ENCODE assay signal across 9 cellular contexts in the genomic region with DNA sequence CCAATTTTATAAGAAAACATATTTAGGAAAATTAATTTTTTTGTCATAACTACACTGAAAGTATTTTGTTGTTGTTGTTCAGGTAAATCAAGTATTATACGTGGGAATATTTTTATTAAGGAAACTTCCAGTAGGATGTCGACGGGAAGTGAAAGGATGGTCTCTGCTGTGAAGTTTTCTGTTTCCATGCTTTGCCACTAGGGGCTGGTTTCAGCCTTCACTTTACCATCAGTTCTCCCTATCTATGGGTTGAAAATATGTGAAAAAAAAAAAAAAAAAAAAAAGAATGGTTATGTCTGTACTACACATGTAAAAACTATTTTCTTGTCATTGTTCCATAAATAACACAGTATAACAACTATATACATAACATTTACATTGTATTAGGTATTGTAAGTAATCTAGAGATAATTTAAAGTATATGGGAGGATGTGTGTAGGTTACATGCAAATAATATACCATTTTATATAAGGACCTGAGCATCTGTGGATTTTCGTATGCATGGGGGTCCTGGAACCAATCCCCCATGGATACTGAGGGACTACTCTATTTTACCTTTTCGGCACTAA.
DNase-seq lines count a peak whose midpoint lies in the region; ATAC-seq and TF ChIP-seq lines count a peak whose summit lies in the region.
"Had no signal": no experiment of that assay in that cellular context is flagged by ENCODE, and none has a peak within 500 bp of the region (broad histone marks: within the 10 kb centered on the region; RNA-seq: fewer than 3 reads in every experiment).

No MANE protein-coding gene starts in this region.

- H3K4me1 Mint-ChIP-seq in progenitor cell of endocrine pancreas (ENCODE audit: low read depth) = peaks cover 17% of the 10 kb centered on the region

- H3K27ac Mint-ChIP-seq in progenitor cell of endocrine pancreas = no peak overlapping the region

- TF ChIP-seq CTCF in GM06990 (IDR thresholded peaks at IDR 0.05; ENCODE audit: insufficient read depth, low read length, poor library complexity, severe bottlenecking) (peak; percentile 67), progenitor cell of endocrine pancreas (IDR thresholded peaks at IDR 0.05; ENCODE audit: unreplicated experiment) (peak; percentile 71)

- no peak overlapping the region for H3K4me3 ChIP-seq in GM06990 (replicated peaks; ENCODE audit: low read depth, low read length)

- H3K27me3 Mint-ChIP-seq in progenitor cell of endocrine pancreas = peaks cover 17% of the 10 kb centered on the region

- no peaks in the 10 kb centered on the region for H3K9me3 Mint-ChIP-seq in progenitor cell of endocrine pancreas (ENCODE audit: low read depth)

- H3K36me3 ChIP-seq in GM06990 (ENCODE audit: control insufficient read depth, insufficient read depth, low read length) = no peaks in the 10 kb centered on the region

- DNase-seq in GM06990 (ENCODE audit: extremely low read depth, insufficient read length) (no peak), NCI-H526 treated with DMSO at 0.1 percent for 48 hours (lab: John Stamatoyannopoulos, UW) (peak; percentile 20), dermis blood vessel endothelial cell (peak; percentile 77), progenitor cell of endocrine pancreas (ENCODE audit: low spot score, unreplicated experiment) (no peak), activated gamma-delta T cell (lab: John Stamatoyannopoulos, UW) (no peak), amygdala (lab: John Stamatoyannopoulos, UW) (no peak), DMS79 treated with DMSO at 0.1 percent for 48 hours (lab: John Stamatoyannopoulos, UW) (no peak)
- DNase-seq: activated effector memory CD4-positive, alpha-beta T cell treated with anti-CD3 and anti-CD28 coated beads, Interleukin-2, amount 50 U/mL, for 16 hours had no signal

- no peak overlapping the region for H3K4me3 Mint-ChIP-seq in progenitor cell of endocrine pancreas (ENCODE audit: low read depth)

- H3K27me3 ChIP-seq in GM06990 (replicated peaks; ENCODE audit: control insufficient read depth, insufficient read depth, low read length) = peaks cover 9% of the 10 kb centered on the region

- ATAC-seq in GM21526 (IDR thresholded peaks at IDR 0.05; ENCODE audit: low FRiP score, unreplicated experiment) = no peak

- H3K36me3 Mint-ChIP-seq in progenitor cell of endocrine pancreas (ENCODE audit: insufficient read depth) = no peaks in the 10 kb centered on the region

Comparison
In these comparisons a context has a peak if more than half of its experiments do, and no peak if none do; other contexts are left out.
1. DNase-seq: peak in NCI-H526 treated with DMSO at 0.1 percent for 48 hours (single experiment) and dermis blood vessel endothelial cell (single experiment); none in GM06990 (single experiment), progenitor cell of endocrine pancreas (single experiment), activated gamma-delta T cell (single experiment), amygdala (0 of 56) and DMS79 treated with DMSO at 0.1 percent for 48 hours (single experiment).